29 cellular contexts compared by ENCODE assay signal in the genomic region with DNA sequence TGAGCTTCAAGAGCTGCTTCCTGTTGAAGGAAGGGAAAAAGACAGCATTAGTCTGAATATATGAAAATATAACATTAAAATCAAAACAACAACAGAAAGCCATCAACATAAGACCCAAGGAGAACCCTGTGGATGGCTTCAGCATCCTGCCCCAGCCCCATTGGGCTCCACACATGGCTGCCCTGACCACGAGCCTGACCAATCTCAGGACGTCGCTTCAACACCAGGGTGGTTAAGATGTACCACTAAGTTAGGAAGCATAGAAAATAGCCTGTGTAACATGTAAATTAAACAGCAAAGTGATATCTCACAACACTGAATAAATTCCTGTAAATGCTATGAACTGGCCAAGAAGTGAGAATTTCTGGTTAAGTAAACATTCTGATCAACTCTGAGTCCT.
"Had no signal": no experiment of that assay in that cellular context is flagged by ENCODE, and none has a peak within 500 bp of the region (broad histone marks: within the 10 kb centered on the region; RNA-seq: fewer than 3 reads in every experiment).

No MANE protein-coding gene starts in this region.

- H3K27me3 ChIP-seq: body of pancreas, right lobe of liver, uterus had no signal

- ATAC-seq: activated CD4-positive, CD25-positive, alpha-beta regulatory T cell treated with anti-CD3 and anti-CD28 coated beads, Interleukin-2, amount 50 U/mL, for 24 hours; activated naive CD4-positive, alpha-beta T cell treated with anti-CD3 and anti-CD28 coated beads, Interleukin-2, amount 50 U/mL, for 72 hours; body of pancreas; left ventricle myocardium superior; mucosa of descending colon; right lobe of liver had no signal

- H3K36me3 ChIP-seq: uterus, WERI-Rb-1 had no signal

- H3K9me3 ChIP-seq: body of pancreas, mucosa of descending colon, neutrophil, right lobe of liver, uterus had no signal

- H3K4me1 Mint-ChIP-seq: nephron had no signal

- DNase-seq: activated CD4-positive, alpha-beta T cell treated with anti-CD3 and anti-CD28 coated beads for 48 hours; activated CD4-positive, alpha-beta T cell treated with anti-CD3 and anti-CD28 coated beads, Interleukin-2, amount 50 U/mL, for 48 hours; activated naive CD4-positive, alpha-beta T cell; activated T-cell treated with anti-CD3 and anti-CD28 coated beads, Interleukin-2, amount 50 U/mL, for 48 hours; aorta; body of pancreas; dermis blood vessel endothelial cell; effector CD4-positive, alpha-beta T cell; left ventricle myocardium superior; mucosa of descending colon; right lobe of liver; stimulated activated CD4-positive, alpha-beta T cell treated with anti-CD3 and anti-CD28 coated beads, Interleukin-2, amount 100 ng/mL, for 48 hours; substantia nigra; T-helper 9 cell; uterus; WERI-Rb-1 had no signal

- FAIRE-seq: colon, endometrium, frontal cortex, islet of Langerhans, TTC549 had no signal

- H3K27ac Mint-ChIP-seq: nephron; progenitor cell of endocrine pancreas; stimulated activated naive CD8-positive, alpha-beta T cell treated with anti-CD3 and anti-CD28 coated beads, Interleukin-15, Interleukin-2, amounts not matched to agents 100 ng/mL and 50 ng/mL, for 24 hours; type B pancreatic cell had no signal

- H3K27me3 Mint-ChIP-seq: progenitor cell of endocrine pancreas; stimulated activated naive CD8-positive, alpha-beta T cell treated with anti-CD3 and anti-CD28 coated beads, Interleukin-15, Interleukin-2, amounts not matched to agents 100 ng/mL and 50 ng/mL, for 24 hours; type B pancreatic cell had no signal

- H3K9me3 Mint-ChIP-seq: activated naive CD4-positive, alpha-beta T cell treated with anti-CD3 and anti-CD28 coated beads, Interleukin-2, amount 50 U/mL, for 72 hours; nephron; stimulated activated naive CD8-positive, alpha-beta T cell treated with anti-CD3 and anti-CD28 coated beads, Interleukin-15, Interleukin-2, amounts not matched to agents 100 ng/mL and 50 ng/mL, for 24 hours; type B pancreatic cell had no signal

- H3K4me3 Mint-ChIP-seq: nephron; stimulated activated naive CD8-positive, alpha-beta T cell treated with anti-CD3 and anti-CD28 coated beads, Interleukin-15, Interleukin-2, amounts not matched to agents 100 ng/mL and 50 ng/mL, for 24 hours; type B pancreatic cell had no signal

- H3K4me3 ChIP-seq: body of pancreas, mucosa of descending colon, right lobe of liver, uterus had no signal

- H3K27ac ChIP-seq: body of pancreas, epithelial cell of prostate, neutrophil, right lobe of liver, uterus, WERI-Rb-1 had no signal

- H3K4me1 ChIP-seq: right lobe of liver, uterus had no signal
